ENCODE assay signal across 1 cellular context in the genomic region with DNA sequence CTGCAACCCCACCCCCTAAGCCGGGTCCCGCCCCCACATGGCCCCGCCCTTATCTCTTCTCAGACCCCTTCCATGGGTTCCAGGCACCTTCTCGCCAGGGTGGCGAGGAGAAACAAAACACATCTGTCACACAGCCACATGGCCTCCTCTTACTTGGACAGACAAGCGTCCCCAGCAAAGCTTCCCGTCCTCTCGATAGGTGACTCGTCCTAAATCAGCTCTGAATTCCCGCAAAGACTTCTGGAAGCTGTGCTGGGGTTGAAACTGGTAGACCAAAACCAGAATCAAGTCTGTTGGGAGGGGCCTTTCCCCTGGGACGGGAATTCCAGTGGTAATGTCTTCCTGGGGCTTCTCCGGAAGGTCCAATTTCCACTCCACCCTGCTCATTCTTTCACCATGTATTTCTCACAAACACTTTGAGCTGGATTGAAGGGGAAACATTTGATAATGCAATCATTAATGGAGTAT.
A peak's percentile ranks its signal among the peaks of the same experiment; 100 is the strongest.
TF ChIP-seq lines count a peak whose summit lies in the region.

No MANE protein-coding gene starts in this region.

TF ChIP-seq in HepG2, 621 proteins besides CTCF, POLR2A, EP300 and RAD21 (continued from another document):
- no peak for TF ChIP-seq ZNF619 (CRISPR knock-in tag; IDR thresholded peaks at IDR 0.05)
- TF ChIP-seq, protein P1, sequence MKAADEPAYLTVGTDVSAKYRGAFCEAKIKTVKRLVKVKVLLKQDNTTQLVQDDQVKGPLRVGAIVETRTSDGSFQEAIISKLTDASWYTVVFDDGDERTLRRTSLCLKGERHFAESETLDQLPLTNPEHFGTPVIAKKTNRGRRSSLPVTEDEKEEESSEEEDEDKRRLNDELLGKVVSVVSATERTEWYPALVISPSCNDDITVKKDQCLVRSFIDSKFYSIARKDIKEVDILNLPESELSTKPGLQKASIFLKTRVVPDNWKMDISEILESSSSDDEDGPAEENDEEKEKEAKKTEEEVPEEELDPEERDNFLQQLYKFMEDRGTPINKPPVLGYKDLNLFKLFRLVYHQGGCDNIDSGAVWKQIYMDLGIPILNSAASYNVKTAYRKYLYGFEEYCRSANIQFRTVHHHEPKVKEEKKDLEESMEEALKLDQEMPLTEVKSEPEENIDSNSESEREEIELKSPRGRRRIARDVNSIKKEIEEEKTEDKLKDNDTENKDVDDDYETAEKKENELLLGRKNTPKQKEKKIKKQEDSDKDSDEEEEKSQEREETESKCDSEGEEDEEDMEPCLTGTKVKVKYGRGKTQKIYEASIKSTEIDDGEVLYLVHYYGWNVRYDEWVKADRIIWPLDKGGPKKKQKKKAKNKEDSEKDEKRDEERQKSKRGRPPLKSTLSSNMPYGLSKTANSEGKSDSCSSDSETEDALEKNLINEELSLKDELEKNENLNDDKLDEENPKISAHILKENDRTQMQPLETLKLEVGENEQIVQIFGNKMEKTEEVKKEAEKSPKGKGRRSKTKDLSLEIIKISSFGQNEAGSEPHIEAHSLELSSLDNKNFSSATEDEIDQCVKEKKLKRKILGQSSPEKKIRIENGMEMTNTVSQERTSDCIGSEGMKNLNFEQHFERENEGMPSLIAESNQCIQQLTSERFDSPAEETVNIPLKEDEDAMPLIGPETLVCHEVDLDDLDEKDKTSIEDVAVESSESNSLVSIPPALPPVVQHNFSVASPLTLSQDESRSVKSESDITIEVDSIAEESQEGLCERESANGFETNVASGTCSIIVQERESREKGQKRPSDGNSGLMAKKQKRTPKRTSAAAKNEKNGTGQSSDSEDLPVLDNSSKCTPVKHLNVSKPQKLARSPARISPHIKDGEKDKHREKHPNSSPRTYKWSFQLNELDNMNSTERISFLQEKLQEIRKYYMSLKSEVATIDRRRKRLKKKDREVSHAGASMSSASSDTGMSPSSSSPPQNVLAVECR (CRISPR knock-in tag; IDR thresholded peaks at IDR 0.05; ENCODE audit: borderline replicate concordance): 0 out of 2 replicates have a peak, but pooled peaks have one; percentile 3
- no peak for TF ChIP-seq FOSL2 (CRISPR knock-in tag; IDR thresholded peaks at IDR 0.05)
- TF ChIP-seq MAX (IDR thresholded peaks at IDR 0.05): peak; percentile 23; the same call in 1 of the 2 replicates
- TF ChIP-seq ZNF513 (CRISPR knock-in tag; conservative IDR thresholded peaks at IDR 0.05): no peak
- TF ChIP-seq ZNF788 (CRISPR knock-in tag; IDR thresholded peaks at IDR 0.05; ENCODE audit: borderline replicate concordance): no peak; the same call in 1 of the 2 replicates
- TF ChIP-seq ZNF749 (CRISPR knock-in tag; IDR thresholded peaks at IDR 0.05; ENCODE audit: borderline replicate concordance): 0 out of 2 replicates have a peak, but pooled peaks have one; percentile 8
- TF ChIP-seq MXI1 (IDR thresholded peaks at IDR 0.05; ENCODE audit: borderline replicate concordance, low read depth, low read length): peak; percentile 76; the same call in 1 of the 3 replicates
- peak; percentile 6; the same call in 1 of the 2 replicates for TF ChIP-seq MAZ (IDR thresholded peaks at IDR 0.05; ENCODE audit: borderline replicate concordance, low read depth, low read length)
- no peak for TF ChIP-seq MAZ (CRISPR knock-in tag; IDR thresholded peaks at IDR 0.05; ENCODE audit: low read depth)
- peak; percentile 34; the same call in 1 of the 2 replicates for TF ChIP-seq SNAI1 (CRISPR knock-in tag; IDR thresholded peaks at IDR 0.05; ENCODE audit: borderline replicate concordance)
- no peak for TF ChIP-seq E2F1 (CRISPR knock-in tag; IDR thresholded peaks at IDR 0.05)
- TF ChIP-seq DBP (CRISPR knock-in tag; IDR thresholded peaks at IDR 0.05; ENCODE audit: not compliant biosample characterization): no peak
- no peak for TF ChIP-seq KMT2A (CRISPR knock-in tag; IDR thresholded peaks at IDR 0.05)
- TF ChIP-seq KMT2B (CRISPR knock-in tag; IDR thresholded peaks at IDR 0.05): no peak
- no peak for TF ChIP-seq GMEB2 (CRISPR knock-in tag; IDR thresholded peaks at IDR 0.05; ENCODE audit: low read depth)
- TF ChIP-seq ZNF34 (CRISPR knock-in tag; IDR thresholded peaks at IDR 0.05; ENCODE audit: borderline replicate concordance): no peak
- TF ChIP-seq, protein P2, sequence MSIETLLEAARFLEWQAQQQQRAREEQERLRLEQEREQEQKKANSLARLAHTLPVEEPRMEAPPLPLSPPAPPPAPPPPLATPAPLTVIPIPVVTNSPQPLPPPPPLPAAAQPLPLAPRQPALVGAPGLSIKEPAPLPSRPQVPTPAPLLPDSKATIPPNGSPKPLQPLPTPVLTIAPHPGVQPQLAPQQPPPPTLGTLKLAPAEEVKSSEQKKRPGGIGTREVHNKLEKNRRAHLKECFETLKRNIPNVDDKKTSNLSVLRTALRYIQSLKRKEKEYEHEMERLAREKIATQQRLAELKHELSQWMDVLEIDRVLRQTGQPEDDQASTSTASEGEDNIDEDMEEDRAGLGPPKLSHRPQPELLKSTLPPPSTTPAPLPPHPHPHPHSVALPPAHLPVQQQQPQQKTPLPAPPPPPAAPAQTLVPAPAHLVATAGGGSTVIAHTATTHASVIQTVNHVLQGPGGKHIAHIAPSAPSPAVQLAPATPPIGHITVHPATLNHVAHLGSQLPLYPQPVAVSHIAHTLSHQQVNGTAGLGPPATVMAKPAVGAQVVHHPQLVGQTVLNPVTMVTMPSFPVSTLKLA (IDR thresholded peaks at IDR 0.05): peak; percentile 48; the same call in 1 of the 2 replicates
